35 cellular contexts compared by ENCODE assay signal in the genomic region with DNA sequence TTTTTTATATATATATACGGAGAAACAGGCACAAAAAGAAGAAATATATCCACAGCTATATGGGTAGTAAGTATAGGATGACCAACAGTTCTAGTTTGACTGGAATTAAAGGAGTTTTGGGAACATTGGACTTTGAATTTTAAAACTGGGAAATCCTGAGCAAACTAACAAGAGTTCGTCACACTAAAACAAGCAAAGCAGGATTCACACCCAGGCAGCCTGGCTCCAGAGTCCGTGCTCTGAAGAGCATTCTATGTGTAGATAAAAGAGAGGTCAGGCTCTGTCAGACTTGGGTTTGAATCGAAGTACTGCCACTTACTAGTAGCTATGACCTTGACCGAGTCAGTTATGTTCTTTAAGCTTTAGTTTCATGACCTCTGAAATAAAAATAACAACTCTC.
"Had no signal": no experiment of that assay in that cellular context is flagged by ENCODE, and none has a peak within 500 bp of the region (broad histone marks: within the 10 kb centered on the region; RNA-seq: fewer than 3 reads in every experiment).

No MANE protein-coding gene starts in this region.

- H3K36me3 ChIP-seq: adrenal gland, ascending aorta, brain microvascular endothelial cell, breast epithelium, cardiac muscle cell had no signal

- FAIRE-seq: astrocyte, bronchial epithelial cell had no signal

- H3K4me3 ChIP-seq: adrenal gland, ascending aorta, body of pancreas, breast epithelium, cardiac muscle cell had no signal

- H3K9me3 ChIP-seq: adrenal gland, ascending aorta, body of pancreas, breast epithelium had no signal

- H3K4me1 ChIP-seq: adrenal gland, ascending aorta, body of pancreas, breast epithelium had no signal

- ATAC-seq: activated naive CD4-positive, alpha-beta T cell treated with anti-CD3 and anti-CD28 coated beads, Interleukin-2, amount 50 U/mL, for 72 hours; activated naive CD8-positive, alpha-beta T cell treated with anti-CD3 and anti-CD28 coated beads, Interleukin-2, amount 50 U/mL, for 24 hours; activated T-cell treated with anti-CD3 and anti-CD28 coated beads, Interleukin-2, amount 50 U/mL, for 4 hours; activated T-cell treated with anti-CD3 and anti-CD28 coated beads, Interleukin-2, amount 50 U/mL, for 72 hours; activated T-helper 17 cell treated with anti-CD3 and anti-CD28 coated beads, Interleukin-2, amount 50 U/mL, for 72 hours; body of pancreas had no signal

- H3K27me3 ChIP-seq: adrenal gland, ascending aorta, body of pancreas, brain microvascular endothelial cell, breast epithelium, cardiac muscle cell had no signal

- DNase-seq: activated effector memory CD4-positive, alpha-beta T cell treated with anti-CD3 and anti-CD28 coated beads, Interleukin-2, amount 50 U/mL, for 16 hours; activated effector memory CD4-positive, alpha-beta T cell treated with Interleukin-2 at 50 U/mL for 16 hours; activated gamma-delta T cell; activated gamma-delta T cell treated with Interleukin-2 at 50 U/mL for 16 hours; activated naive CD4-positive, alpha-beta T cell; activated naive CD4-positive, alpha-beta T cell treated with anti-CD3 and anti-CD28 coated beads for 36 hours; activated naive CD4-positive, alpha-beta T cell treated with anti-CD3 and anti-CD28 coated beads, Interleukin-2, amount 10 ng/mL, durations not matched to agents 7 days and 5 days; activated naive CD4-positive, alpha-beta T cell treated with anti-CD3 and anti-CD28 coated beads, Interleukin-2, amount 50 U/mL, for 16 hours; activated naive CD4-positive, alpha-beta T cell treated with Interleukin-2 at 50 U/mL for 16 hours; activated naive CD8-positive, alpha-beta T cell treated with anti-CD3 and anti-CD28 coated beads for 36 hours; activated naive CD8-positive, alpha-beta T cell treated with anti-CD3 and anti-CD28 coated beads, Interleukin-2, amount 10 ng/mL, durations not matched to agents 7 days and 5 days; activated naive CD8-positive, alpha-beta T cell treated with anti-CD3 and anti-CD28 coated beads, Interleukin-2, amount 50 U/mL, for 24 hours; activated T-cell treated with anti-CD3 and anti-CD28 coated beads for 4 hours; activated T-cell treated with anti-CD3 and anti-CD28 coated beads, Interleukin-2, amount 50 U/mL, for 1 hour; activated T-cell treated with anti-CD3 and anti-CD28 coated beads, Interleukin-2, amount 50 U/mL, for 24 hours; activated T-cell treated with anti-CD3 and anti-CD28 coated beads, Interleukin-2, amount 50 U/mL, for 4 hours; activated T-cell treated with anti-CD3 and anti-CD28 coated beads, Interleukin-2, amount 50 U/mL, for 48 hours; activated T-cell treated with anti-CD3 and anti-CD28 coated beads, Interleukin-2, amount 50 U/mL, for 72 hours; adrenal gland; amniotic stem cell; amygdala; anterior cingulate cortex; aorta; body of pancreas; brain microvascular endothelial cell; caudate nucleus; central memory CD4-positive, alpha-beta T cell; cerebellar nuclear complex had no signal

- H3K27ac ChIP-seq: adrenal gland, ascending aorta, body of pancreas, brain microvascular endothelial cell, breast epithelium, cardiac muscle cell had no signal
